8 cellular contexts compared by ENCODE assay signal in genomic region chr2:230602562-230603230, GRCh38.
DNase-seq lines count a peak whose midpoint lies in the region; ATAC-seq lines count a peak whose summit lies in the region.

No MANE protein-coding gene starts in this region.

- no peak overlapping the region for H3K4me3 ChIP-seq in H7 (ENCODE audit: insufficient read depth, low read depth, low read length)

- H3K36me3 ChIP-seq in H7 (replicated peaks; ENCODE audit: control insufficient read depth, insufficient read depth, low read length) = no peaks in the 10 kb centered on the region

- H3K27ac Mint-ChIP-seq in activated naive CD8-positive, alpha-beta T cell = peak overlapping the region; percentile 96

- H3K4me1 Mint-ChIP-seq in activated naive CD8-positive, alpha-beta T cell (ENCODE audit: low read depth) = peaks cover 40% of the 10 kb centered on the region

- H3K9me3 Mint-ChIP-seq in activated naive CD8-positive, alpha-beta T cell (ENCODE audit: low read depth) = peaks cover 16% of the 10 kb centered on the region

- peak overlapping the region; percentile 67 for H3K4me3 Mint-ChIP-seq in activated naive CD8-positive, alpha-beta T cell

- DNase-seq in CD1c-positive myeloid dendritic cell (ENCODE audit: extremely low spot score) = peak; percentile 30
- DNase-seq in NAMALWA (ENCODE audit: low spot score) = peak; percentile 77
- DNase-seq in stimulated activated CD8-positive, alpha-beta memory T cell treated with anti-CD3 and anti-CD28 coated beads, Interleukin-7, amount 100 ng/mL, for 1 hour (ENCODE audit: low read depth in 2 of 2) = peak; percentile 17 to 23
- no peak for DNase-seq in H7
- DNase-seq in NCI-H1436 (lab: John Stamatoyannopoulos, UW) = no peak
- DNase-seq in head of caudate nucleus = no peak

- ATAC-seq in GM21528 (IDR thresholded peaks at IDR 0.05; ENCODE audit: low FRiP score, unreplicated experiment) = peak; percentile 62

- no peaks in the 10 kb centered on the region for H3K27me3 Mint-ChIP-seq in activated naive CD8-positive, alpha-beta T cell

- H3K36me3 Mint-ChIP-seq in activated naive CD8-positive, alpha-beta T cell = peaks cover 15% of the 10 kb centered on the region

- intact Hi-C loops in head of caudate nucleus (cut with DNase I) = no loop called here

- H3K27me3 ChIP-seq in H7 (ENCODE audit: control insufficient read depth, insufficient read depth, low read length) = no peaks in the 10 kb centered on the region

Comparison
In these comparisons a context has a peak if more than half of its experiments do, and no peak if none do; other contexts are left out.
1. DNase-seq: peak in CD1c-positive myeloid dendritic cell (single experiment), NAMALWA (single experiment) and stimulated activated CD8-positive, alpha-beta memory T cell treated with anti-CD3 and anti-CD28 coated beads, Interleukin-7, amount 100 ng/mL, for 1 hour (2 of 2); none in H7 (single experiment), NCI-H1436 (single experiment) and head of caudate nucleus (0 of 42).